9 cellular contexts compared by ENCODE assay signal in the genomic region with DNA sequence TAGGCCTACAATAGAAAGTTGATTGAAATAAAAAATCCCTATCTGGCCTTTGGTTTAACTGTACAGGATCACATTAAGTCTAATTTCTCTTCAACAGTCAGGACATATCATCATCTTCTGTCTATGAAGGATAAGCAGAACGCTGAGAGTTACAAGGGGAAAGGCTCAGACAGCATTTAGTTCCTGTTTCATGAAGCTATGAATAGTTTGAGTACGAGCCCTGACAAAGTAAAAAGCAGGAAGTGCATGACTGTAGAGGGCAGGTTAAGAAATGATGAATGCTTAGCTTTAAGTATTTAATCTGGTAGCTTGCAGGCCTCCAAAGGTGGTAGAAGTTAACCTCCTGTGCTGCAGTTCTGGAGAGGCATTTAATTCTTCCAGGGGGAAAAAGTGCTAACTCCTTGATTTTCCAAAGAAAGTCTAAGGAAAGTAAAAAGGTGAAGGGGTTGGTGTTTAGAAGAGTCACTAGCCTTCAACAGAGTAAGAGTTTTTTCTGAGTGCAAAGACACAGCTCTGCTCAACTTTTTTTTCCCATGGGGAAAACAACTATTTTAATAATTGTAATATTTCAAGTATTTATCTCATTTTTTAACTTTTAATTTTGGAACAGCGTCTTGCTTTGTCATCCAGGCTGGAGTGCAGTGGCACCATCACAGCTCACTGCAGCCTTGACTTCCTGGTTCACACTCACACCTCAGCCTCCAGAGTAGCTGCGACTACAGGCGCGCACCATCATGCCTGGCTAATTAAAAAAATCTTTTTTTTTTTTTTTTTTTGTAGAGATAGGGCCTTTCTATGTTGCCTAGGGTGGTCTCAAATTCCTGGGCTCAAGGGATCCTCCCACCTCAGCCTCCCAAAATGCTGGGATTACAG.
DNase-seq lines count a peak whose midpoint lies in the region; ATAC-seq and TF ChIP-seq lines count a peak whose summit lies in the region.
"Had no signal": no experiment of that assay in that cellular context is flagged by ENCODE, and none has a peak within 500 bp of the region (broad histone marks: within the 10 kb centered on the region; RNA-seq: fewer than 3 reads in every experiment).

No MANE protein-coding gene starts in this region.

- H3K36me3 ChIP-seq in OCI-LY3 (replicated peaks; ENCODE audit: low read depth, low read length) (no peaks in the 10 kb centered on the region), thymus (ENCODE audit: control insufficient read depth, insufficient read depth) (peaks cover 3% of the 10 kb centered on the region)

- TF ChIP-seq CTCF in OCI-LY3 (IDR thresholded peaks at IDR 0.05; ENCODE audit: low read depth, low read length) (no peak), fibroblast of villous mesenchyme (IDR thresholded peaks at IDR 0.05; ENCODE audit: insufficient read depth, low read depth, low read length) (no peak)

- ATAC-seq in GM18873 (IDR thresholded peaks at IDR 0.05; ENCODE audit: low FRiP score, unreplicated experiment): peak; percentile 93
- ATAC-seq in HG02840 (IDR thresholded peaks at IDR 0.05; ENCODE audit: low FRiP score, unreplicated experiment): peak; percentile 94
- ATAC-seq: Panc1 had no signal

- H3K27me3 ChIP-seq in OCI-LY3 (ENCODE audit: low read depth, low read length): no peaks in the 10 kb centered on the region
- H3K27me3 ChIP-seq in thymus (ENCODE audit: control insufficient read depth, insufficient read depth): no peaks in the 10 kb centered on the region

- H3K4me3 ChIP-seq in OCI-LY3 (ENCODE audit: low read length) (peak overlapping the region; percentile 23; the same call in 1 of the 2 replicates), fibroblast of villous mesenchyme (ENCODE audit: low read depth, low read length) (no peak overlapping the region), thymus (ENCODE audit: low read length) (no peak overlapping the region)

- H3K9me3 ChIP-seq in OCI-LY3 (ENCODE audit: insufficient read depth, low read length): no peaks in the 10 kb centered on the region
- no peaks in the 10 kb centered on the region for H3K9me3 ChIP-seq in thymus (ENCODE audit: control insufficient read depth)

- peak overlapping the region; percentile 46 for H3K4me2 ChIP-seq in OCI-LY3 (ENCODE audit: low read length)

- no peaks in the 10 kb centered on the region for H3K79me2 ChIP-seq in OCI-LY3 (ENCODE audit: low read length)

- DNase-seq in fibroblast of villous mesenchyme (ENCODE audit: low read depth) (peak; percentile 26), dedifferentiated amniotic fluid mesenchymal stem cell (ENCODE audit: extremely low spot score) (no peak), GOT3 (lab: John Stamatoyannopoulos, UW) (no peak)
- no peak for DNase-seq in activated effector memory CD4-positive, alpha-beta T cell treated with anti-CD3 and anti-CD28 coated beads, Interleukin-2, amount 50 U/mL, for 16 hours

- peak overlapping the region; percentile 50 for H3K9ac ChIP-seq in OCI-LY3 (ENCODE audit: low read length)

- no peaks in the 10 kb centered on the region for H4K20me1 ChIP-seq in OCI-LY3 (ENCODE audit: insufficient read depth, low read length)

- H3K27ac ChIP-seq in OCI-LY3 (ENCODE audit: low read length) (peak overlapping the region; percentile 51), thymus (ENCODE audit: low read depth) (peak overlapping the region; percentile 20)

- 65% methylated on average over 6 of the region's 6 CpGs for WGBS in thymus

- peaks cover 12% of the 10 kb centered on the region for H3K4me1 ChIP-seq in OCI-LY3 (ENCODE audit: low read length)
- H3K4me1 ChIP-seq in thymus (ENCODE audit: control insufficient read depth, insufficient read depth, low read length): no peaks in the 10 kb centered on the region

- peak overlapping the region; percentile 83 for H2AFZ ChIP-seq in OCI-LY3 (ENCODE audit: low read depth, low read length)
